ENCODE assay signal across 8 cellular contexts in the genomic region with DNA sequence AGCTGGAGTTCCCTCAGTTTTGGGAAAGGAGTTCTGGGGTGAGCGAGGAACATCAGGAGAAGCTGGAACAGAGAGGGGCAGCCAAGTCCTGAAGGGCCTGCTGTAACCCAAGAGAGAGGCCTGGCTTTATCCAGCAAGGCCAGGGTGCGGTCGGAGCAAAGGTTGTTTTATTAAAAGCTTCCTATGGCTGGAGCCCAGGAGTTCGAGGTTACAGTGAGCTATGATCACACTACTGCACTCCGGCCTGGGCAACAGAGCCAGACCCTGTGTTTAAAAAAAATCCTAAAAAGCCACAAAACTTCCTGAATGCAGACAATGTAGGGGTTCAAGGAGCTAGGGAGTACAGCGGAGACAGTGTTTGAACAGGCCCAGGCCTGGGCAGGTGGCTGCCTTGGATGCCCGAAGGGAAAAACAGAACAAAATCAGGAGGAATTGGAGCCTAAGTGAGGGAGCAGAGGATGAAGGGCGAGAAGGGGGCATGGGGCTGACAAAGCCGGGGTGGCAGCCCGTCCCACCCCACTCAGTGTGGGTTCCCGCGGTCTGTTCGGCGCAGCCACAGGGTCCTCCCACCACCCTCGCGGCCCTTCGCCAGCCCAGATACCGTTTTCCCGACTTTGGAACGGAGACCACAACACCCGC. TPM values are rescaled to one million over a fixed set of nuclear protein-coding genes. Genes with fewer than 3 reads are reported as not detected.
DNase-seq lines count a peak whose midpoint lies in the region; ATAC-seq and TF ChIP-seq lines count a peak whose summit lies in the region.

No MANE protein-coding gene starts in this region.

- H3K4me1 ChIP-seq in prostate gland (replicated peaks) = peaks cover 26% of the 10 kb centered on the region

- H3K27me3 Mint-ChIP-seq in activated CD4-positive, alpha-beta memory T cell treated with anti-CD3 and anti-CD28 coated beads for 36 hours = no peaks in the 10 kb centered on the region

- ATAC-seq in GM18907 (IDR thresholded peaks at IDR 0.05; ENCODE audit: unreplicated experiment) = peak; percentile 29
- peak; percentile 21 for ATAC-seq in HG03045 (IDR thresholded peaks at IDR 0.05; ENCODE audit: unreplicated experiment)
- no peak for ATAC-seq in GM21381 (IDR thresholded peaks at IDR 0.05; ENCODE audit: unreplicated experiment)

- H3K4me3 Mint-ChIP-seq in activated CD4-positive, alpha-beta memory T cell treated with anti-CD3 and anti-CD28 coated beads for 36 hours = peak overlapping the region; percentile 91

- H3K4me3 ChIP-seq in fibroblast of pulmonary artery (replicated peaks; ENCODE audit: low read depth, low read length) = peak overlapping the region; percentile 68
- H3K4me3 ChIP-seq in prostate gland = peak overlapping the region; percentile 76 to 81

- H3K36me3 ChIP-seq in prostate gland = no peaks in the 10 kb centered on the region

- TF ChIP-seq POLR2A in prostate gland (IDR thresholded peaks at IDR 0.05) = no peak

- CTCF ChIA-PET in activated CD4-positive, alpha-beta memory T cell treated with anti-CD3 and anti-CD28 coated beads for 36 hours (lab: Charles Lee) = interaction anchor here (0.6 to 4.4 kb wide), 8 partner anchors 8 to 60 kb away, joined by 3 to 41 read pairs (median 4); a partner anchor contains a TSS

- peak overlapping the region; percentile 95 for H3K27ac Mint-ChIP-seq in activated CD4-positive, alpha-beta memory T cell treated with anti-CD3 and anti-CD28 coated beads for 36 hours

- intact Hi-C loops in activated CD4-positive, alpha-beta memory T cell treated with anti-CD3 and anti-CD28 coated beads for 36 hours (cut with micrococcal nuclease) = loop anchor here (1.0 to 2.0 kb wide), 3 partner anchors 21 to 50 kb away; no protein-coding TSS in a partner anchor
- intact Hi-C loops in prostate gland (cut with DNase I) = loop anchor here (2.0 kb wide), 1 partner anchor 16 kb away; no protein-coding TSS in a partner anchor

- peaks cover 24% of the 10 kb centered on the region for H3K4me1 Mint-ChIP-seq in activated CD4-positive, alpha-beta memory T cell treated with anti-CD3 and anti-CD28 coated beads for 36 hours (ENCODE audit: low read depth)

- 7% methylated on average over 21 of the region's 21 CpGs for WGBS in prostate gland

- TF ChIP-seq CTCF in fibroblast of pulmonary artery (IDR thresholded peaks at IDR 0.05; ENCODE audit: low read length, missing control alignments) (no peak), prostate gland (IDR thresholded peaks at IDR 0.05) (no peak)

- H3K9me3 ChIP-seq in prostate gland = no peaks in the 10 kb centered on the region

- H3K36me3 Mint-ChIP-seq in activated CD4-positive, alpha-beta memory T cell treated with anti-CD3 and anti-CD28 coated beads for 36 hours = peaks cover 15% of the 10 kb centered on the region

- H3K27me3 ChIP-seq in prostate gland (replicated peaks; ENCODE audit: insufficient read depth) = no peaks in the 10 kb centered on the region

- no peaks in the 10 kb centered on the region for H3K9me3 Mint-ChIP-seq in activated CD4-positive, alpha-beta memory T cell treated with anti-CD3 and anti-CD28 coated beads for 36 hours

- POLR2A ChIA-PET in activated CD4-positive, alpha-beta memory T cell treated with anti-CD3 and anti-CD28 coated beads for 36 hours (lab: Charles Lee) = interaction anchor here (1.4 to 15.3 kb wide), 4 partner anchors 21 to 54 kb away, joined by 3 to 824 read pairs (median 136); a partner anchor contains a TSS

- peak overlapping the region; percentile 99 to 100 for H3K27ac ChIP-seq in prostate gland

- no peak for DNase-seq in activated CD4-positive, alpha-beta memory T cell treated with anti-CD3 and anti-CD28 coated beads for 36 hours
- DNase-seq in fibroblast of pulmonary artery (ENCODE audit: low read depth) = no peak
- no peak for DNase-seq in prostate gland (ENCODE audit: low spot score)
- no peak for DNase-seq in epidermal melanocyte (ENCODE audit: insufficient read length, low spot score)
- DNase-seq in COR-L47 (lab: John Stamatoyannopoulos, UW) = no peak

RNA-seq across cellular contexts. Expression of a gene that starts 22.1 kb away (rescaled TPM):
- total RNA-seq in activated CD4-positive, alpha-beta memory T cell treated with anti-CD3 and anti-CD28 coated beads for 36 hours = 1,000 to 10,000 TPM; 8,046 to 8,888 TPM
- 1,000 to 10,000 TPM; 5,964 to 9,097 TPM for total RNA-seq in prostate gland

RNA-seq across cellular contexts. Expression of a gene that starts 48.1 kb away (rescaled TPM):
- total RNA-seq in activated CD4-positive, alpha-beta memory T cell treated with anti-CD3 and anti-CD28 coated beads for 36 hours = 10 to 100 TPM; 67.8 to 69.8 TPM
- 100 to 1,000 TPM; 125 to 177 TPM for total RNA-seq in prostate gland

RNA-seq across cellular contexts. Expression of a gene that starts 54.2 kb away (rescaled TPM):
- 100 to 1,000 TPM; 593 to 683 TPM for total RNA-seq in activated CD4-positive, alpha-beta memory T cell treated with anti-CD3 and anti-CD28 coated beads for 36 hours
- total RNA-seq in prostate gland = 1,000 to 10,000 TPM in 1 of 2 donors, 100 to 1,000 TPM in 1; 110 to 1,326 TPM
